ENCODE assay signal across 9 cellular contexts in the genomic region with DNA sequence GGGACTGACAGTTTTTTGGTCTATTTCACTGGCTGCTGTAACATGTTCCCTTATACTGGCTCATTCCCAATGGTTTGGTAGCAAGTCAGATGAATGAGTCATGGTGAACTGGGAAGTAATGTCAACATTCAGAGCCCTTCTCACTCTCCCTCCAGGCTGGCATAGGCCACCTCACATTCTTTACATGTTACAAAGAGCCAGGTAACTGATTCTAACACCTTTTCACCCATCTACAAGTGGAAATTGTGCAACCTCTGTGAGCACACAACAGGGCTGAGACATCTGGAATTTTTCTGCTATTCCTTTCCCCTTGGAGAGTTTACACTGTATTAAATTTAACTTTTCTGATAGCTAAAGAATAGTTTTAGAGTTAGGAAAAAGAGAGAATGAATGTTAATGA.
DNase-seq lines count a peak whose midpoint lies in the region; ATAC-seq and TF ChIP-seq lines count a peak whose summit lies in the region.
"Had no signal": no experiment of that assay in that cellular context is flagged by ENCODE, and none has a peak within 500 bp of the region (broad histone marks: within the 10 kb centered on the region; RNA-seq: fewer than 3 reads in every experiment).

No MANE protein-coding gene starts in this region.

- peak overlapping the region in 2 of 5 experiments; percentile 12 to 21 for H3K4me3 Mint-ChIP-seq in brain
- no peak overlapping the region for H3K4me3 Mint-ChIP-seq in CD8-positive, alpha-beta memory T cell
- H3K4me3 Mint-ChIP-seq: CD14-positive monocyte had no signal

- peaks cover 0 to 3% (median 2%) of the 10 kb centered on the region in 5 experiments for H3K9me3 Mint-ChIP-seq in brain
- no peaks in the 10 kb centered on the region for H3K9me3 Mint-ChIP-seq in CD8-positive, alpha-beta memory T cell

- H3K27ac ChIP-seq in HUES6 (ENCODE audit: low read depth, low read length): 0 out of 2 replicates have a peak overlapping the region, but pooled peaks have one; percentile 18
- no peak overlapping the region for H3K27ac ChIP-seq in CD8-positive, alpha-beta memory T cell (ENCODE audit: low read depth, low read length)

- H3K4me1 Mint-ChIP-seq in brain: peaks cover 4% of the 10 kb centered on the region
- H3K4me1 Mint-ChIP-seq in CD8-positive, alpha-beta memory T cell: no peaks in the 10 kb centered on the region
- H3K4me1 Mint-ChIP-seq: CD14-positive monocyte had no signal

- peaks cover 4% of the 10 kb centered on the region for H3K27me3 Mint-ChIP-seq in brain
- H3K27me3 Mint-ChIP-seq in CD8-positive, alpha-beta memory T cell: no peaks in the 10 kb centered on the region

- H3K36me3 ChIP-seq in HUES6 (ENCODE audit: control insufficient read depth, insufficient read depth, low read length) (no peaks in the 10 kb centered on the region), kidney epithelial cell (ENCODE audit: control insufficient read depth, insufficient read depth, low read length) (no peaks in the 10 kb centered on the region)
- H3K36me3 ChIP-seq in CD8-positive, alpha-beta memory T cell (ENCODE audit: insufficient read depth, low read length): no peaks in the 10 kb centered on the region

- ATAC-seq in HG03135 (IDR thresholded peaks at IDR 0.05; ENCODE audit: unreplicated experiment) (no peak), GM18517 (IDR thresholded peaks at IDR 0.05; ENCODE audit: unreplicated experiment) (no peak)

- POLR2A ChIA-PET in CD8-positive, alpha-beta memory T cell (lab: Charles Lee): no interaction called here

- DNase-seq in 8988T (peak; percentile 19), kidney epithelial cell (ENCODE audit: low read depth) (peak; percentile 94), NCI-H2227 (lab: John Stamatoyannopoulos, UW; ENCODE audit: unreplicated experiment) (no peak)
- DNase-seq in CD8-positive, alpha-beta memory T cell: no peak

- peak overlapping the region in 3 of 5 experiments; percentile 30 to 86 (median 86) for H3K27ac Mint-ChIP-seq in brain
- no peak overlapping the region for H3K27ac Mint-ChIP-seq in CD8-positive, alpha-beta memory T cell
- H3K27ac Mint-ChIP-seq: CD14-positive monocyte had no signal

- no peaks in the 10 kb centered on the region for H3K36me3 Mint-ChIP-seq in brain
- no peaks in the 10 kb centered on the region for H3K36me3 Mint-ChIP-seq in CD8-positive, alpha-beta memory T cell
- H3K36me3 Mint-ChIP-seq: CD14-positive monocyte had no signal

- no peaks in the 10 kb centered on the region for H3K27me3 ChIP-seq in HUES6 (ENCODE audit: control insufficient read depth, insufficient read depth, low read length)
- no peaks in the 10 kb centered on the region for H3K27me3 ChIP-seq in kidney epithelial cell (ENCODE audit: control insufficient read depth, insufficient read depth, low read length)
- no peaks in the 10 kb centered on the region for H3K27me3 ChIP-seq in CD8-positive, alpha-beta memory T cell (ENCODE audit: insufficient read depth, low read length, poor library complexity, severe bottlenecking)

- H3K9ac ChIP-seq in HUES6 (ENCODE audit: low read length): no peak overlapping the region

- H3K4me3 ChIP-seq in HUES6 (ENCODE audit: low read depth, low read length): no peak overlapping the region
- H3K4me3 ChIP-seq in kidney epithelial cell (ENCODE audit: low read depth, low read length): no peak overlapping the region
- H3K4me3 ChIP-seq in CD8-positive, alpha-beta memory T cell (ENCODE audit: low read length): no peak overlapping the region

- TF ChIP-seq CTCF in brain (conservative IDR thresholded peaks at IDR 0.05) (no peak), kidney epithelial cell (IDR thresholded peaks at IDR 0.05; ENCODE audit: insufficient read depth, low read length, poor library complexity, severe bottlenecking) (no peak)

- peaks cover 14% of the 10 kb centered on the region for H3K4me1 ChIP-seq in HUES6 (ENCODE audit: control insufficient read depth, insufficient read depth, low read length)
- no peaks in the 10 kb centered on the region for H3K4me1 ChIP-seq in CD8-positive, alpha-beta memory T cell (ENCODE audit: insufficient read depth, low read length)

- H3K9me3 ChIP-seq in HUES6 (ENCODE audit: control insufficient read depth, insufficient read depth, low read depth, low read length): no peaks in the 10 kb centered on the region
- no peaks in the 10 kb centered on the region for H3K9me3 ChIP-seq in CD8-positive, alpha-beta memory T cell (ENCODE audit: low read length)

- CTCF ChIA-PET in CD8-positive, alpha-beta memory T cell (lab: Charles Lee): no interaction called here

Comparison
In these comparisons a context has a peak if more than half of its experiments do, and no peak if none do; other contexts are left out.
1. DNase-seq: peak in 8988T (single experiment) and kidney epithelial cell (single experiment); none in CD8-positive, alpha-beta memory T cell (0 of 5) and NCI-H2227 (single experiment).
2. H3K27ac Mint-ChIP-seq: peak in brain (3 of 5); none in CD8-positive, alpha-beta memory T cell (0 of 8).